Comparison of ENCODE assay signal across 9 cellular contexts in the genomic region with DNA sequence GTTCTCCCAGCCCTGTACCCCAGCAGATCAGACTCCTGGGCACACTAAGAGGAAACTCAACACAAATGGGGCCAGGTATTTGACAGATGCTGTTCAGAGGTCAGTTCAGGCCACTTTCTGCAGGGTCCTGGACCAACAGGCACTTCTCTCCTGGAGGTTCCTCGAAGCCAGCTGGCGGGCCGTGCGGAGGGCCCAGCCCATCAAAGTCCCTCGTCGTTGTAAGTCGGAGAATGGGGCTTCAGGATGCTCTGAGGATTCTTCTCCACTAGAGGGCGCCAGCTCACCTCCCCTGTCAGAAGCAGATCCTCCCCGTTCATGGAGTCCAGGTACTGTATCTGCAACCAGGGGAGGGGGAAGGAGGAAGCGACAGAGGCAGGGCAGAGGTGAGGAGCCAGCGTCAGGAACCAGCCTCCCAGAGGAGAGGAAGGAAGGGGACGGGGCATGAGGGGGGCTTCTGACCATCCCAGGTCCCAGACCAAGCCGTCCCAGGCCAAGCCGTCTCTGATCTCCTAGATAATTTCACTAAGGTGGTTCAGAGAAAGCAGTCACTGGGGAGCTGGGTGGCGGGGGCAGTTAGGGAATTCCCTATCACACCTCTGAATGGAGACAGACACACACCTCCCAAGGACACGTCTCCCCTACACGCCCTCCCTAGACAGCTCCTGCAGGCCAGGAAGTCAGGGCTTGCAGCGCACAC. TPM values are rescaled to one million over a fixed set of nuclear protein-coding genes. Genes with fewer than 3 reads are reported as not detected.
DNase-seq lines count a peak whose midpoint lies in the region; ATAC-seq and TF ChIP-seq lines count a peak whose summit lies in the region.
"Had no signal": no experiment of that assay in that cellular context is flagged by ENCODE, and none has a peak within 500 bp of the region (broad histone marks: within the 10 kb centered on the region; RNA-seq: fewer than 3 reads in every experiment).

No MANE protein-coding gene starts in this region.

- no TSS peak for BruUV-seq in Panc1 (replicated peaks; lab: Mats Ljungman, UMichigan)

- peak; percentile 95 for TF ChIP-seq CTCF in GM12875 (IDR thresholded peaks at IDR 0.05; ENCODE audit: borderline replicate concordance, insufficient read depth, low read depth, low read length)
- peak; percentile 89 for TF ChIP-seq CTCF in LNCAP (IDR thresholded peaks at IDR 0.05)
- TF ChIP-seq CTCF in Panc1 (IDR thresholded peaks at IDR 0.05), result peak; percentile 96
- peak; percentile 90 to 91 for TF ChIP-seq CTCF in fibroblast of lung (conservative IDR thresholded peaks at IDR 0.05 in 1 of 2, IDR thresholded peaks at IDR 0.05 in 1 of 2; ENCODE audit: low read depth in 1 of 2, low read length in 2 of 2)
- TF ChIP-seq CTCF in nephron progenitor cell (IDR thresholded peaks at IDR 0.05), result peak; percentile 94

- no peak overlapping the region for H3K9ac ChIP-seq in fibroblast of lung (ENCODE audit: insufficient read depth, low read length)

- H3K4me1 Mint-ChIP-seq in activated T-cell treated with anti-CD3 and anti-CD28 coated beads, Interleukin-2, amount 50 U/mL, for 4 hours (ENCODE audit: low read depth), result peaks cover 39% of the 10 kb centered on the region
- H3K4me1 Mint-ChIP-seq in nephron progenitor cell, result peaks cover 32% of the 10 kb centered on the region

- H4K20me1 ChIP-seq in fibroblast of lung (ENCODE audit: control insufficient read depth, extremely low read depth, insufficient read depth, low read length), result no peaks in the 10 kb centered on the region

- H3K4me3 ChIP-seq in GM12875 (ENCODE audit: low read depth, low read length) (no peak overlapping the region), Panc1 (ENCODE audit: low read depth in 2 of 2, low read length in 2 of 2) (no peak overlapping the region), fibroblast of lung (replicated peaks in 1 of 4; ENCODE audit: control extremely low read depth in 1 of 4, insufficient read depth in 1 of 4, low read depth in 3 of 4, low read length in 4 of 4) (no peak overlapping the region)
- H3K4me3 ChIP-seq: skin epidermis had no signal

- no peaks in the 10 kb centered on the region; the same call in 1 of the 2 replicates for H3K36me3 ChIP-seq in Panc1 (ENCODE audit: control insufficient read depth, insufficient read depth, low read length)
- H3K36me3 ChIP-seq in fibroblast of lung (ENCODE audit: control insufficient read depth, insufficient read depth, low read length), result no peaks in the 10 kb centered on the region

- ATAC-seq in Panc1 (peak; percentile 63), GM18868 (IDR thresholded peaks at IDR 0.05; ENCODE audit: unreplicated experiment) (no peak)
- peak; percentile 59 to 64 for ATAC-seq in activated T-cell treated with anti-CD3 and anti-CD28 coated beads, Interleukin-2, amount 50 U/mL, for 4 hours

- no peak overlapping the region for H2AFZ ChIP-seq in fibroblast of lung (ENCODE audit: low read length)

- in situ Hi-C loops in Panc1 (cut with HindIII; ENCODE audit: low pct_unique_long_range_greater_than_20kb, low sequenced_read_pairs), result no loop called here

- no peaks in the 10 kb centered on the region for H3K9me3 Mint-ChIP-seq in activated T-cell treated with anti-CD3 and anti-CD28 coated beads, Interleukin-2, amount 50 U/mL, for 4 hours
- H3K9me3 Mint-ChIP-seq in nephron progenitor cell, result no peaks in the 10 kb centered on the region

- no peaks in the 10 kb centered on the region for H3K79me2 ChIP-seq in fibroblast of lung (ENCODE audit: control insufficient read depth, insufficient read depth, low read length)

- intact Hi-C loops in Panc1 (cut with micrococcal nuclease; ENCODE audit: unreplicated experiment), result loop anchor here (5.0 kb wide), 1 partner anchor 143 kb away; no protein-coding TSS in a partner anchor

- CTCF ChIA-PET in Panc1 (lab: Charles Lee), result interaction anchor here (0.7 to 2.2 kb wide), 7 partner anchors 16 to 159 kb away, joined by 3 to 10 read pairs (median 4); partner anchors contain the start of gene MMP24OS

- peak overlapping the region; percentile 97 for H3K27ac ChIP-seq in Panc1 (ENCODE audit: low read length)
- H3K27ac ChIP-seq in fibroblast of lung (ENCODE audit: insufficient read depth, low read length), result peak overlapping the region; percentile 94

- H3K27ac Mint-ChIP-seq in nephron progenitor cell, result no peak overlapping the region

- H3K4me2 ChIP-seq in fibroblast of lung (ENCODE audit: extremely low read depth, insufficient read depth, low read length), result no peak overlapping the region

- POLR2A ChIA-PET in Panc1 (lab: Charles Lee), result interaction anchor here (0.5 to 1.0 kb wide), 4 partner anchors 15 to 135 kb away, joined by 3 to 5 read pairs (median 3); partner anchors contain the start of gene EIF6

- peaks cover 2% of the 10 kb centered on the region for H3K36me3 Mint-ChIP-seq in activated T-cell treated with anti-CD3 and anti-CD28 coated beads, Interleukin-2, amount 50 U/mL, for 4 hours (ENCODE audit: insufficient read depth)
- H3K36me3 Mint-ChIP-seq in nephron progenitor cell (ENCODE audit: low read depth), result peaks cover 5% of the 10 kb centered on the region

- H3K9me3 ChIP-seq in Panc1 (ENCODE audit: control insufficient read depth, insufficient read depth, low read depth, low read length) (no peaks in the 10 kb centered on the region), fibroblast of lung (ENCODE audit: control insufficient read depth, insufficient read depth, low read depth, low read length) (no peaks in the 10 kb centered on the region)

- no peaks in the 10 kb centered on the region for H3K27me3 Mint-ChIP-seq in activated T-cell treated with anti-CD3 and anti-CD28 coated beads, Interleukin-2, amount 50 U/mL, for 4 hours (ENCODE audit: low read depth)
- peaks cover 2% of the 10 kb centered on the region for H3K27me3 Mint-ChIP-seq in nephron progenitor cell (ENCODE audit: low read depth, poor library complexity)

- H3K4me3 Mint-ChIP-seq in activated T-cell treated with anti-CD3 and anti-CD28 coated beads, Interleukin-2, amount 50 U/mL, for 4 hours, result no peak overlapping the region
- H3K4me3 Mint-ChIP-seq in nephron progenitor cell, result no peak overlapping the region

- H3K27me3 ChIP-seq in Panc1 (ENCODE audit: control insufficient read depth, insufficient read depth, low read length) (no peaks in the 10 kb centered on the region), fibroblast of lung (ENCODE audit: control insufficient read depth, insufficient read depth, low read length) (no peaks in the 10 kb centered on the region)

- DNase-seq in Panc1 (ENCODE audit: low read depth, low spot score), result peak; percentile 91
- DNase-seq in activated T-cell treated with anti-CD3 and anti-CD28 coated beads, Interleukin-2, amount 50 U/mL, for 4 hours, result peak; percentile 80
- DNase-seq in fibroblast of lung (ENCODE audit: low read depth in 2 of 2), result peak; percentile 86 to 92
- peak; percentile 84 for DNase-seq in nephron progenitor cell
- peak; percentile 76 for DNase-seq in stimulated activated naive CD4-positive, alpha-beta T cell treated with Interleukin-2 at 50 U/mL for 16 hours (lab: John Stamatoyannopoulos, UW)

- H3K4me1 ChIP-seq in Panc1 (ENCODE audit: control insufficient read depth, insufficient read depth, low read length), result peaks cover 71% of the 10 kb centered on the region
- peaks cover 50% of the 10 kb centered on the region for H3K4me1 ChIP-seq in fibroblast of lung (ENCODE audit: control insufficient read depth, extremely low read depth, insufficient read depth, low read length)

RNA-seq across cellular contexts. Expression of gene FAM83C, which starts 11.7 kb away (rescaled TPM):
- total RNA-seq in Panc1 (2021; ENCODE audit: unreplicated experiment) (not detected), fibroblast of lung (not detected in 2 replicates)
- not detected for polyA plus RNA-seq in Panc1 (2012; ENCODE audit: insufficient read length)
- not detected for total RNA-seq in activated T-cell treated with anti-CD3 and anti-CD28 coated beads, Interleukin-2, amount 50 U/mL, for 4 hours
- polyA plus RNA-seq in fibroblast of lung, result 0.02 TPM in 1 of 2 replicates, not detected in the other
- not detected in 2 replicates for polyA plus RNA-seq in fibroblast of lung (2012)
- not detected in 2 replicates for polyA minus RNA-seq in fibroblast of lung (ENCODE audit: low replicate concordance)

RNA-seq across cellular contexts. Expression of gene EIF6, which starts 19.3 kb away (rescaled TPM):
- total RNA-seq in Panc1 (2021; ENCODE audit: unreplicated experiment) (258 TPM), fibroblast of lung (111 and 117 TPM in 2 replicates)
- 285 TPM for polyA plus RNA-seq in Panc1 (2012; ENCODE audit: insufficient read length)
- 100 to 1,000 TPM; 307 to 331 (median 310) TPM for total RNA-seq in activated T-cell treated with anti-CD3 and anti-CD28 coated beads, Interleukin-2, amount 50 U/mL, for 4 hours
- polyA plus RNA-seq in fibroblast of lung, result 156 and 187 TPM in 2 replicates
- polyA plus RNA-seq in fibroblast of lung (2012), result 192 and 254 TPM in 2 replicates
- polyA minus RNA-seq in fibroblast of lung (ENCODE audit: low replicate concordance), result 322 and 439 TPM in 2 replicates

RNA-seq across cellular contexts. Expression of gene MMP24OS, which starts 26.0 kb away (rescaled TPM):
- total RNA-seq in Panc1 (2021; ENCODE audit: unreplicated experiment) (83.8 TPM), fibroblast of lung (24.4 and 30.1 TPM in 2 replicates)
- 178 TPM for polyA plus RNA-seq in Panc1 (2012; ENCODE audit: insufficient read length)
- 10 to 100 TPM; 22.4 to 23.1 (median 22.9) TPM for total RNA-seq in activated T-cell treated with anti-CD3 and anti-CD28 coated beads, Interleukin-2, amount 50 U/mL, for 4 hours
- polyA plus RNA-seq in fibroblast of lung, result 40.4 and 44.1 TPM in 2 replicates
- 130 and 146 TPM in 2 replicates for polyA plus RNA-seq in fibroblast of lung (2012)
- 123 and 159 TPM in 2 replicates for polyA minus RNA-seq in fibroblast of lung (ENCODE audit: low replicate concordance)
